In the genomic region with DNA sequence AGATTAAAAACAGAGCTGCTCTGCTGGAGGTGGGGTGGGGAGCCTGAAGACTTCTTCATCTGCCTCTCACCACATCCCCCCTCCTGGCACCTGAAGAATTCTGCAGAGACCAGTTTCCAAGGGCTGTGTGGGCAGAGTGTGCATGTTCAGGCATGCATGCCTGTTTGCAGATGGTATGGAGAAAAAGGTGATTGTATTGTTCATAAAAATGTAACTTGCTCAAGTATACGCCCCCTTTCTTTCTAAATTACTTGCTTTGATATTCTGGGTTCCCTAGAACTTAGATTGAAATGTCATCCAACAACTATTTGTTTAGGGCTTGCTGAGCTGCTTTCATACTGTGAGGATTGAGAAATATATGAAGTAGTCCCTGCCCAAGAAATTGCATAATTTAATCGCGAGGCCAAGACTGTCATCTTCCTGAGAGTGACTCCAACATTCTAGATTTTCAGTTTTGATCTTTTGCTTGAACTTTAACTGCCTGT, we compare ENCODE assay signal across 1 cellular context.
TF ChIP-seq lines count a peak whose summit lies in the region.

No MANE protein-coding gene starts in this region.

TF ChIP-seq in GM23338, 12 proteins besides CTCF, POLR2A, EP300 and RAD21 (continued from another document):
- TF ChIP-seq, protein P1, sequence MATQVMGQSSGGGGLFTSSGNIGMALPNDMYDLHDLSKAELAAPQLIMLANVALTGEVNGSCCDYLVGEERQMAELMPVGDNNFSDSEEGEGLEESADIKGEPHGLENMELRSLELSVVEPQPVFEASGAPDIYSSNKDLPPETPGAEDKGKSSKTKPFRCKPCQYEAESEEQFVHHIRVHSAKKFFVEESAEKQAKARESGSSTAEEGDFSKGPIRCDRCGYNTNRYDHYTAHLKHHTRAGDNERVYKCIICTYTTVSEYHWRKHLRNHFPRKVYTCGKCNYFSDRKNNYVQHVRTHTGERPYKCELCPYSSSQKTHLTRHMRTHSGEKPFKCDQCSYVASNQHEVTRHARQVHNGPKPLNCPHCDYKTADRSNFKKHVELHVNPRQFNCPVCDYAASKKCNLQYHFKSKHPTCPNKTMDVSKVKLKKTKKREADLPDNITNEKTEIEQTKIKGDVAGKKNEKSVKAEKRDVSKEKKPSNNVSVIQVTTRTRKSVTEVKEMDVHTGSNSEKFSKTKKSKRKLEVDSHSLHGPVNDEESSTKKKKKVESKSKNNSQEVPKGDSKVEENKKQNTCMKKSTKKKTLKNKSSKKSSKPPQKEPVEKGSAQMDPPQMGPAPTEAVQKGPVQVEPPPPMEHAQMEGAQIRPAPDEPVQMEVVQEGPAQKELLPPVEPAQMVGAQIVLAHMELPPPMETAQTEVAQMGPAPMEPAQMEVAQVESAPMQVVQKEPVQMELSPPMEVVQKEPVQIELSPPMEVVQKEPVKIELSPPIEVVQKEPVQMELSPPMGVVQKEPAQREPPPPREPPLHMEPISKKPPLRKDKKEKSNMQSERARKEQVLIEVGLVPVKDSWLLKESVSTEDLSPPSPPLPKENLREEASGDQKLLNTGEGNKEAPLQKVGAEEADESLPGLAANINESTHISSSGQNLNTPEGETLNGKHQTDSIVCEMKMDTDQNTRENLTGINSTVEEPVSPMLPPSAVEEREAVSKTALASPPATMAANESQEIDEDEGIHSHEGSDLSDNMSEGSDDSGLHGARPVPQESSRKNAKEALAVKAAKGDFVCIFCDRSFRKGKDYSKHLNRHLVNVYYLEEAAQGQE (IDR thresholded peaks at IDR 0.05; ENCODE audit: unreplicated experiment), result no peak
- TF ChIP-seq EZH2 (IDR thresholded peaks at IDR 0.05; ENCODE audit: low read depth, unreplicated experiment) (no peak), EZH2phosphoT487 (IDR thresholded peaks at IDR 0.05; ENCODE audit: unreplicated experiment) (no peak), NANOG (IDR thresholded peaks at IDR 0.05; ENCODE audit: borderline replicate concordance) (no peak), POLR2AphosphoS5 (IDR thresholded peaks at IDR 0.05; ENCODE audit: low read depth) (no peak)
- TF ChIP-seq, protein P2, sequence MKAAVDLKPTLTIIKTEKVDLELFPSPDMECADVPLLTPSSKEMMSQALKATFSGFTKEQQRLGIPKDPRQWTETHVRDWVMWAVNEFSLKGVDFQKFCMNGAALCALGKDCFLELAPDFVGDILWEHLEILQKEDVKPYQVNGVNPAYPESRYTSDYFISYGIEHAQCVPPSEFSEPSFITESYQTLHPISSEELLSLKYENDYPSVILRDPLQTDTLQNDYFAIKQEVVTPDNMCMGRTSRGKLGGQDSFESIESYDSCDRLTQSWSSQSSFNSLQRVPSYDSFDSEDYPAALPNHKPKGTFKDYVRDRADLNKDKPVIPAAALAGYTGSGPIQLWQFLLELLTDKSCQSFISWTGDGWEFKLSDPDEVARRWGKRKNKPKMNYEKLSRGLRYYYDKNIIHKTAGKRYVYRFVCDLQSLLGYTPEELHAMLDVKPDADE (IDR thresholded peaks at IDR 0.05), result no peak
- TF ChIP-seq, protein P3, sequence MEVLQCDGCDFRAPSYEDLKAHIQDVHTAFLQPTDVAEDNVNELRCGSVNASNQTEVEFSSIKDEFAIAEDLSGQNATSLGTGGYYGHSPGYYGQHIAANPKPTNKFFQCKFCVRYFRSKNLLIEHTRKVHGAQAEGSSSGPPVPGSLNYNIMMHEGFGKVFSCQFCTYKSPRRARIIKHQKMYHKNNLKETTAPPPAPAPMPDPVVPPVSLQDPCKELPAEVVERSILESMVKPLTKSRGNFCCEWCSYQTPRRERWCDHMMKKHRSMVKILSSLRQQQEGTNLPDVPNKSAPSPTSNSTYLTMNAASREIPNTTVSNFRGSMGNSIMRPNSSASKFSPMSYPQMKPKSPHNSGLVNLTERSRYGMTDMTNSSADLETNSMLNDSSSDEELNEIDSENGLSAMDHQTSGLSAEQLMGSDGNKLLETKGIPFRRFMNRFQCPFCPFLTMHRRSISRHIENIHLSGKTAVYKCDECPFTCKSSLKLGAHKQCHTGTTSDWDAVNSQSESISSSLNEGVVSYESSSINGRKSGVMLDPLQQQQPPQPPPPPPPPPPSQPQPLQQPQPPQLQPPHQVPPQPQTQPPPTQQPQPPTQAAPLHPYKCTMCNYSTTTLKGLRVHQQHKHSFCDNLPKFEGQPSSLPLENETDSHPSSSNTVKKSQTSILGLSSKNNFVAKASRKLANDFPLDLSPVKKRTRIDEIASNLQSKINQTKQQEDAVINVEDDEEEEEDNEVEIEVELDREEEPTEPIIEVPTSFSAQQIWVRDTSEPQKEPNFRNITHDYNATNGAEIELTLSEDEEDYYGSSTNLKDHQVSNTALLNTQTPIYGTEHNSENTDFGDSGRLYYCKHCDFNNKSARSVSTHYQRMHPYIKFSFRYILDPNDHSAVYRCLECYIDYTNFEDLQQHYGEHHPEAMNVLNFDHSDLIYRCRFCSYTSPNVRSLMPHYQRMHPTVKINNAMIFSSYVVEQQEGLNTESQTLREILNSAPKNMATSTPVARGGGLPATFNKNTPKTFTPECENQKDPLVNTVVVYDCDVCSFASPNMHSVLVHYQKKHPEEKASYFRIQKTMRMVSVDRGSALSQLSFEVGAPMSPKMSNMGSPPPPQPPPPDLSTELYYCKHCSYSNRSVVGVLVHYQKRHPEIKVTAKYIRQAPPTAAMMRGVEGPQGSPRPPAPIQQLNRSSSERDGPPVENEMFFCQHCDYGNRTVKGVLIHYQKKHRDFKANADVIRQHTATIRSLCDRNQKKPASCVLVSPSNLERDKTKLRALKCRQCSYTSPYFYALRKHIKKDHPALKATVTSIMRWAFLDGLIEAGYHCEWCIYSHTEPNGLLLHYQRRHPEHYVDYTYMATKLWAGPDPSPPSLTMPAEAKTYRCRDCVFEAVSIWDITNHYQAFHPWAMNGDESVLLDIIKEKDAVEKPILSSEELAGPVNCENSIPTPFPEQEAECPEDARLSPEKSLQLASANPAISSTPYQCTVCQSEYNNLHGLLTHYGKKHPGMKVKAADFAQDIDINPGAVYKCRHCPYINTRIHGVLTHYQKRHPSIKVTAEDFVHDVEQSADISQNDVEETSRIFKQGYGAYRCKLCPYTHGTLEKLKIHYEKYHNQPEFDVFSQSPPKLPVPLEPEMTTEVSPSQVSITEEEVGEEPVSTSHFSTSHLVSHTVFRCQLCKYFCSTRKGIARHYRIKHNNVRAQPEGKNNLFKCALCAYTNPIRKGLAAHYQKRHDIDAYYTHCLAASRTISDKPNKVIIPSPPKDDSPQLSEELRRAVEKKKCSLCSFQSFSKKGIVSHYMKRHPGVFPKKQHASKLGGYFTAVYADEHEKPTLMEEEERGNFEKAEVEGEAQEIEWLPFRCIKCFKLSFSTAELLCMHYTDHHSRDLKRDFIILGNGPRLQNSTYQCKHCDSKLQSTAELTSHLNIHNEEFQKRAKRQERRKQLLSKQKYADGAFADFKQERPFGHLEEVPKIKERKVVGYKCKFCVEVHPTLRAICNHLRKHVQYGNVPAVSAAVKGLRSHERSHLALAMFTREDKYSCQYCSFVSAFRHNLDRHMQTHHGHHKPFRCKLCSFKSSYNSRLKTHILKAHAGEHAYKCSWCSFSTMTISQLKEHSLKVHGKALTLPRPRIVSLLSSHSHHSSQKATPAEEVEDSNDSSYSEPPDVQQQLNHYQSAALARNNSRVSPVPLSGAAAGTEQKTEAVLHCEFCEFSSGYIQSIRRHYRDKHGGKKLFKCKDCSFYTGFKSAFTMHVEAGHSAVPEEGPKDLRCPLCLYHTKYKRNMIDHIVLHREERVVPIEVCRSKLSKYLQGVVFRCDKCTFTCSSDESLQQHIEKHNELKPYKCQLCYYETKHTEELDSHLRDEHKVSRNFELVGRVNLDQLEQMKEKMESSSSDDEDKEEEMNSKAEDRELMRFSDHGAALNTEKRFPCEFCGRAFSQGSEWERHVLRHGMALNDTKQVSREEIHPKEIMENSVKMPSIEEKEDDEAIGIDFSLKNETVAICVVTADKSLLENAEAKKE (CRISPR knock-in tag; IDR thresholded peaks at IDR 0.05), result no peak
TF ChIP-seq in GM23338: peak in this region for 0.
